Comparison of ENCODE assay signal across 9 cellular contexts in the genomic region with DNA sequence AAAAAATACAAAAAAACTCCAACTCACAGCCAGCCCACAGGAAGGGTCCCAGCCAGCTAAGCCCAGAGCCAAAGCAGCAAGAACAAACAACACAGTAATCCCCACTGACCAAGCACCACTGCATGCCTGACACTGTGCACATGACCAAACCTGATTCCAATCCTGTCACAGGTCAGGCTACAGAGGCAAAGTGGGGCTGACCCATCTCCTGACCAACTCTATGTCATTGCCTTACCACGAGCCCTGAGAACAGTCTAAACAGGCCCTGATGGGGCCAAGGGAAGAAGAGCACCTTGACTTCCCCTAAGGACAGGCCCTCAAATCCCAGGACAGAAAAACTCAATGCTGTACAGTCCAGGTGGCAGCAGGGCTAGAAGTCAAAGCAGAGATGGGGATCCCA. TPM values are rescaled to one million over a fixed set of nuclear protein-coding genes. Genes with fewer than 3 reads are reported as not detected.
A peak's percentile ranks its signal among the peaks of the same experiment; 100 is the strongest.
DNase-seq lines count a peak whose midpoint lies in the region; ATAC-seq and TF ChIP-seq lines count a peak whose summit lies in the region.
"Had no signal": no experiment of that assay in that cellular context is flagged by ENCODE, and none has a peak within 500 bp of the region (broad histone marks: within the 10 kb centered on the region; RNA-seq: fewer than 3 reads in every experiment).

No MANE protein-coding gene starts in this region.

- ATAC-seq in sciatic nerve, result peak; percentile 49
- ATAC-seq in HG02852 (IDR thresholded peaks at IDR 0.05; ENCODE audit: unreplicated experiment), result no peak
- no peak for ATAC-seq in activated CD8-positive, alpha-beta memory T cell treated with anti-CD3 and anti-CD28 coated beads, Interleukin-2, amount 10 ng/mL, durations not matched to agents 7 days and 5 days
- no peak for ATAC-seq in GM19452 (IDR thresholded peaks at IDR 0.05; ENCODE audit: unreplicated experiment)

- H3K4me3 ChIP-seq in DOHH2 (ENCODE audit: low read length) (peak overlapping the region; percentile 79), fibroblast of villous mesenchyme (ENCODE audit: low read depth, low read length) (peak overlapping the region; percentile 85)

- H3K36me3 Mint-ChIP-seq in activated CD8-positive, alpha-beta memory T cell treated with anti-CD3 and anti-CD28 coated beads, Interleukin-2, amount 10 ng/mL, durations not matched to agents 7 days and 5 days, result peaks cover 3% of the 10 kb centered on the region

- H3K4me2 ChIP-seq in DOHH2 (ENCODE audit: low read length), result peak overlapping the region; percentile 70

- H3K9me3 ChIP-seq in DOHH2 (ENCODE audit: control insufficient read depth, insufficient read depth, low read length), result no peaks in the 10 kb centered on the region

- H3K4me1 ChIP-seq in DOHH2 (ENCODE audit: control insufficient read depth, low read length), result peaks cover 30% of the 10 kb centered on the region

- H3F3A ChIP-seq in DOHH2 (ENCODE audit: control insufficient read depth, insufficient read depth), result 0 out of 2 replicates have a peak, but pooled peaks cover 3% of the 10 kb centered on the region

- no peak overlapping the region for H3K27ac Mint-ChIP-seq in activated CD8-positive, alpha-beta memory T cell treated with anti-CD3 and anti-CD28 coated beads, Interleukin-2, amount 10 ng/mL, durations not matched to agents 7 days and 5 days
- H3K27ac Mint-ChIP-seq: activated naive CD8-positive, alpha-beta T cell treated with anti-CD3 and anti-CD28 coated beads for 36 hours had no signal

- peak overlapping the region; percentile 51 for H3K27ac ChIP-seq in DOHH2 (ENCODE audit: low read depth, low read length)
- H3K27ac ChIP-seq in VCaP, result peak overlapping the region; percentile 90

- H3K4me1 Mint-ChIP-seq in activated CD8-positive, alpha-beta memory T cell treated with anti-CD3 and anti-CD28 coated beads, Interleukin-2, amount 10 ng/mL, durations not matched to agents 7 days and 5 days, result peaks cover 34% of the 10 kb centered on the region

- peak; percentile 54 for DNase-seq in fibroblast of villous mesenchyme (ENCODE audit: low read depth)
- no peak for DNase-seq in sciatic nerve (ENCODE audit: low spot score)
- no peak for DNase-seq in SIG-M5 treated with dmso at 0.1 percent for 504 hours (lab: John Stamatoyannopoulos, UW; ENCODE audit: unreplicated experiment)
- no peak for DNase-seq in activated CD8-positive, alpha-beta memory T cell treated with anti-CD3 and anti-CD28 coated beads, Interleukin-2, amount 10 ng/mL, durations not matched to agents 7 days and 5 days
- DNase-seq: activated naive CD8-positive, alpha-beta T cell treated with anti-CD3 and anti-CD28 coated beads for 36 hours had no signal

- CTCF ChIA-PET in activated CD8-positive, alpha-beta memory T cell treated with anti-CD3 and anti-CD28 coated beads, Interleukin-2, amount 10 ng/mL, durations not matched to agents 7 days and 5 days (lab: Charles Lee), result no interaction called here

- peaks cover 92% of the 10 kb centered on the region for H3K79me2 ChIP-seq in DOHH2 (ENCODE audit: control insufficient read depth, low read length)

- no peaks in the 10 kb centered on the region for H3K27me3 Mint-ChIP-seq in activated CD8-positive, alpha-beta memory T cell treated with anti-CD3 and anti-CD28 coated beads, Interleukin-2, amount 10 ng/mL, durations not matched to agents 7 days and 5 days
- H3K27me3 Mint-ChIP-seq: activated naive CD8-positive, alpha-beta T cell treated with anti-CD3 and anti-CD28 coated beads for 36 hours had no signal

- no peaks in the 10 kb centered on the region for H3K27me3 ChIP-seq in DOHH2 (ENCODE audit: control insufficient read depth, low read length)

- H4K20me1 ChIP-seq in DOHH2 (ENCODE audit: control insufficient read depth, insufficient read depth, low read depth, low read length), result peaks cover 14% of the 10 kb centered on the region

- TF ChIP-seq CTCF in DOHH2 (IDR thresholded peaks at IDR 0.05; ENCODE audit: low read depth, low read length, poor library complexity, severe bottlenecking), result no peak
- no peak for TF ChIP-seq CTCF in VCaP (conservative IDR thresholded peaks at IDR 0.05)
- TF ChIP-seq CTCF in fibroblast of villous mesenchyme (IDR thresholded peaks at IDR 0.05; ENCODE audit: insufficient read depth, low read depth, low read length), result no peak

- no peak overlapping the region for H3K4me3 Mint-ChIP-seq in activated CD8-positive, alpha-beta memory T cell treated with anti-CD3 and anti-CD28 coated beads, Interleukin-2, amount 10 ng/mL, durations not matched to agents 7 days and 5 days
- H3K4me3 Mint-ChIP-seq: activated naive CD8-positive, alpha-beta T cell treated with anti-CD3 and anti-CD28 coated beads for 36 hours had no signal

- no peaks in the 10 kb centered on the region for H3K9me3 Mint-ChIP-seq in activated CD8-positive, alpha-beta memory T cell treated with anti-CD3 and anti-CD28 coated beads, Interleukin-2, amount 10 ng/mL, durations not matched to agents 7 days and 5 days (ENCODE audit: low read depth)

- H3K36me3 ChIP-seq in DOHH2 (ENCODE audit: control insufficient read depth, low read length), result peaks cover 74% of the 10 kb centered on the region

- H3K9me2 ChIP-seq in DOHH2 (replicated peaks; ENCODE audit: control insufficient read depth, low read length), result no peaks in the 10 kb centered on the region

- intact Hi-C loops in sciatic nerve (cut with DNase I), result no loop called here

RNA-seq across cellular contexts. Expression of gene LSS, which starts 2.4 kb away (rescaled TPM):
- 139 and 182 TPM in 2 replicates for total RNA-seq in fibroblast of villous mesenchyme
- 111 TPM for total RNA-seq in sciatic nerve
- total RNA-seq in activated CD8-positive, alpha-beta memory T cell treated with anti-CD3 and anti-CD28 coated beads, Interleukin-2, amount 10 ng/mL, durations not matched to agents 7 days and 5 days, result 10 to 100 TPM; 44.9 to 49.5 TPM

RNA-seq across cellular contexts. Expression of gene SPATC1L, which starts 41.9 kb away (rescaled TPM):
- total RNA-seq in fibroblast of villous mesenchyme, result 5.8 and 9.5 TPM in 2 replicates
- total RNA-seq in sciatic nerve, result 9.9 TPM
- total RNA-seq in activated CD8-positive, alpha-beta memory T cell treated with anti-CD3 and anti-CD28 coated beads, Interleukin-2, amount 10 ng/mL, durations not matched to agents 7 days and 5 days, result 1 to 10 TPM; 4.2 to 4.8 TPM

RNA-seq across cellular contexts. Expression of gene MCM3AP, which starts 59.3 kb away (rescaled TPM):
- 60.9 and 67.6 TPM in 2 replicates for total RNA-seq in fibroblast of villous mesenchyme
- 103 TPM for total RNA-seq in sciatic nerve
- total RNA-seq in activated CD8-positive, alpha-beta memory T cell treated with anti-CD3 and anti-CD28 coated beads, Interleukin-2, amount 10 ng/mL, durations not matched to agents 7 days and 5 days, result 100 to 1,000 TPM; 134 to 139 TPM

RNA-seq across cellular contexts. Expression of gene YBEY, which starts 60.0 kb away (rescaled TPM):
- 10.3 and 10.4 TPM in 2 replicates for total RNA-seq in fibroblast of villous mesenchyme
- total RNA-seq in sciatic nerve, result 12.7 TPM
- total RNA-seq in activated CD8-positive, alpha-beta memory T cell treated with anti-CD3 and anti-CD28 coated beads, Interleukin-2, amount 10 ng/mL, durations not matched to agents 7 days and 5 days, result 1 to 10 TPM; 6.9 to 9.1 TPM
